In the genomic region with DNA sequence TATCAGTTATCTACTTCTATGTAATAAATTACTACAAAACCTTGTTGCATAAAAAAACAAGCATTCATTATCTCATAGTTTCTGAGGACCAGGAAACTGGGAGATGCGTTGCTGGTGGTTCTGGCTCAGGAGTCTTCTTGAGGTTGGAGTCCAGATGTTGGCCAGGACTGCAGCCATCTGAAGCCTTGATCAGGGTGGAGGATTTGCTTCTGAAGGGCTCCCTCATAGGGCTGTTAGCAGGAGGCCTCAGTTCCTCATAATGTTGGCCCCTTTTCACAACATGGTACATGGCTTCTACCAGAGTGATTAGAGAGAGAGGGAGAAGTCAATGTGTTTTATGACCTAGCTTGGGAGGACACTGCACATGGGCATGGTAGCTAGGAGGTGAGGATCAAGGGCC, we compare ENCODE assay signal across 28 cellular contexts.
"Had no signal": no experiment of that assay in that cellular context is flagged by ENCODE, and none has a peak within 500 bp of the region (broad histone marks: within the 10 kb centered on the region; RNA-seq: fewer than 3 reads in every experiment).

No MANE protein-coding gene starts in this region.

- FAIRE-seq: astrocyte, islet of Langerhans had no signal

- H3K4me2 ChIP-seq: neural progenitor cell, smooth muscle cell had no signal

- H3K4me3 Mint-ChIP-seq: activated B cell treated with CpG ODN at 0.5 μM for 24 hours; activated naive CD4-positive, alpha-beta T cell treated with anti-CD3 and anti-CD28 coated beads for 36 hours; activated naive CD8-positive, alpha-beta T cell treated with anti-CD3 and anti-CD28 coated beads, Interleukin-2, amount 10 ng/mL, durations not matched to agents 7 days and 5 days; activated T-helper 1 cell treated with anti-CD3 and anti-CD28 coated beads, Interleukin-12 subunit alpha, Interleukin-12 subunit beta, Interleukin-2, Interleukin-4 antibody, amounts not matched to agents 30 ng/mL and 10 ng/mL and 1 ng/mL, durations not matched to agents 14 hours and 24 hours and 36 hours; natural killer cell; neural progenitor cell had no signal

- H2AFZ ChIP-seq: neural progenitor cell had no signal

- H3K9me3 Mint-ChIP-seq: activated B cell treated with CpG ODN at 0.5 μM for 24 hours, natural killer cell had no signal

- H3K4me1 Mint-ChIP-seq: activated B cell treated with CpG ODN at 0.5 μM for 24 hours, natural killer cell, neural progenitor cell had no signal

- H3K36me3 ChIP-seq: brain microvascular endothelial cell, heart right ventricle, left ventricle myocardium inferior, neural progenitor cell, right atrium auricular region, suprapubic skin, tibial artery, upper lobe of right lung had no signal

- H3K4me1 ChIP-seq: foreskin keratinocyte, left ventricle myocardium inferior, neural progenitor cell, right atrium auricular region, tibial artery, upper lobe of right lung had no signal

- H3K9ac ChIP-seq: neural progenitor cell had no signal

- DNase-seq: activated B cell treated with CpG ODN at 0.5 μM for 24 hours; activated CD8-positive, alpha-beta memory T cell treated with anti-CD3 and anti-CD28 coated beads for 24 hours; activated effector memory CD4-positive, alpha-beta T cell treated with anti-CD3 and anti-CD28 coated beads, Interleukin-2, amount 50 U/mL, for 16 hours; activated naive CD4-positive, alpha-beta T cell treated with anti-CD3 and anti-CD28 coated beads for 36 hours; activated naive CD8-positive, alpha-beta T cell treated with anti-CD3 and anti-CD28 coated beads, Interleukin-2, amount 10 ng/mL, durations not matched to agents 7 days and 5 days; amniotic stem cell; brain microvascular endothelial cell; cortex of kidney; foreskin keratinocyte; heart right ventricle; left ventricle myocardium inferior; mesendoderm; natural killer cell; occipital lobe; stimulated activated CD4-positive, alpha-beta T cell treated with anti-CD3 and anti-CD28 coated beads, Interleukin-1b, Interleukin-23, amount 100 ng/mL, for 48 hours; stimulated activated naive CD4-positive, alpha-beta T cell; T-helper 2 cell; tibial artery; upper lobe of right lung had no signal

- H3K4me3 ChIP-seq: heart right ventricle, left ventricle myocardium inferior, lung, neural progenitor cell, right atrium auricular region, smooth muscle cell, suprapubic skin, tibial artery, upper lobe of right lung had no signal

- H3K27ac Mint-ChIP-seq: activated B cell treated with CpG ODN at 0.5 μM for 24 hours; activated naive CD4-positive, alpha-beta T cell treated with anti-CD3 and anti-CD28 coated beads for 36 hours; activated naive CD8-positive, alpha-beta T cell treated with anti-CD3 and anti-CD28 coated beads, Interleukin-2, amount 10 ng/mL, durations not matched to agents 7 days and 5 days; activated T-helper 1 cell treated with anti-CD3 and anti-CD28 coated beads, Interleukin-12 subunit alpha, Interleukin-12 subunit beta, Interleukin-2, Interleukin-4 antibody, amounts not matched to agents 30 ng/mL and 10 ng/mL and 1 ng/mL, durations not matched to agents 14 hours and 24 hours and 36 hours; natural killer cell; neural progenitor cell had no signal

- ATAC-seq: esophagus mucosa, foreskin keratinocyte, heart right ventricle, natural killer cell, upper lobe of right lung had no signal

- H3K27ac ChIP-seq: brain microvascular endothelial cell, foreskin keratinocyte, heart right ventricle, left ventricle myocardium inferior, neural progenitor cell, right atrium auricular region, suprapubic skin, tibial artery, upper lobe of right lung had no signal

- H3K27me3 Mint-ChIP-seq: activated naive CD8-positive, alpha-beta T cell treated with anti-CD3 and anti-CD28 coated beads, Interleukin-2, amount 10 ng/mL, durations not matched to agents 7 days and 5 days had no signal

- H3K27me3 ChIP-seq: brain microvascular endothelial cell, foreskin keratinocyte, neural progenitor cell, right atrium auricular region, suprapubic skin, tibial artery, upper lobe of right lung had no signal

- H3K9me3 ChIP-seq: suprapubic skin, tibial artery, upper lobe of right lung had no signal

- H3K36me3 Mint-ChIP-seq: neural progenitor cell had no signal
